ENCODE assay signal across 11 cellular contexts in the genomic region with DNA sequence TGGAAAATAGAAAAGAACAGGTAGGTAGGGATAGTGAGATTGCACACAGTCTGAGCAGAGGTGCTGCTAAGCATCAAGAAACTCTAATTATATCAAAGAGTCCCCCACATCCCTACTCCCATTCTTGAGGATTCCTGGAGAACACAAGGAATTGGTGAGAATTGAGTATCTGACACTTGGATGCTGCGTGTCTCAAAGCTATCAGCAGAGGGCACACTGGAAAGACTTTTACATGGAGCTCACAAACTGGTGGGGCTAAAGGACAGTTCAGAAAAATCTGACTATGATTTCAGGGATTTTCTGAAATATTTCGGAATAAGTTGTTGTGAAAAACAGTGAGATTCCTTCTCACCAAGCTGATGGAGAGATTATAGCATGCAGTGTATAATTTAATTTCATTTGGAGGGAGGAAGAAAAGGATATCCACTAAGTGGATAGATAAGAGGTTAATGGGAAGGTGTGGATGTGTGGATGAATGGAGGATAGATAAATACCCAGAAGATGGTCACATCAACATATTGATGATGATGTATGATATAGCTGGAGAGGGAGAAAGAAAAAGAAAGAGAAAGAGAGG.
A peak's percentile ranks its signal among the peaks of the same experiment; 100 is the strongest.
DNase-seq lines count a peak whose midpoint lies in the region; ATAC-seq and TF ChIP-seq lines count a peak whose summit lies in the region.
"Had no signal": no experiment of that assay in that cellular context is flagged by ENCODE, and none has a peak within 500 bp of the region (broad histone marks: within the 10 kb centered on the region; RNA-seq: fewer than 3 reads in every experiment).

No MANE protein-coding gene starts in this region.

- no peaks in the 10 kb centered on the region for H3K27me3 ChIP-seq in AG04450 (ENCODE audit: control insufficient read depth, insufficient read depth, low read length)
- no peaks in the 10 kb centered on the region for H3K27me3 ChIP-seq in PC-9 (ENCODE audit: insufficient read depth, low read depth)

- intact Hi-C loops in PC-9 (cut with micrococcal nuclease; ENCODE audit: unreplicated experiment) = loop anchor here (5.0 kb wide), 1 partner anchor 337 kb away; no protein-coding TSS in a partner anchor
- intact Hi-C loops in cardiac septum (cut with DNase I) = no loop called here

- H3K27ac ChIP-seq in AG04450 (ENCODE audit: low read depth, low read length) (no peak overlapping the region), PC-9 (no peak overlapping the region)

- DNase-seq in AG04450 (ENCODE audit: low read depth, low spot score) (no peak), PC-9 (no peak), iPS-NIHi7 (ENCODE audit: extremely low spot score) (peak; percentile 38), cardiac septum (ENCODE audit: low spot score) (no peak), NOMO-1 (lab: John Stamatoyannopoulos, UW; ENCODE audit: unreplicated experiment in 2 of 2) (no peak), occipital lobe (lab: John Stamatoyannopoulos, UW) (no peak)
- DNase-seq: activated naive CD4-positive, alpha-beta T cell treated with anti-CD3 and anti-CD28 coated beads, Interleukin-2, amount 50 U/mL, for 16 hours; NCI-H2081 treated with DMSO at 0.1 percent for 48 hours; stimulated activated CD4-positive, alpha-beta T cell treated with anti-CD3 and anti-CD28 coated beads, Interleukin-12 subunit alpha, Interleukin-12 subunit beta, amount 100 ng/mL, for 4 hours had no signal

- no peaks in the 10 kb centered on the region for H3K4me1 ChIP-seq in PC-9 (replicated peaks; ENCODE audit: insufficient read depth)

- ATAC-seq in HG03432 (IDR thresholded peaks at IDR 0.05; ENCODE audit: unreplicated experiment) = no peak

- no peaks in the 10 kb centered on the region for H3K36me3 ChIP-seq in PC-9 (ENCODE audit: low read depth)

- CTCF ChIA-PET in AG04450 (lab: Charles Lee) (interaction anchor here (0.6 kb wide), 1 partner anchor 339 kb away, joined by 3 read pairs; no protein-coding TSS in a partner anchor), PC-9 (lab: Charles Lee) (no interaction called here)

- no TSS peak for BruUV-seq in PC-9 (replicated peaks; lab: Mats Ljungman, UMichigan)

- H3K9me3 ChIP-seq in AG04450 (ENCODE audit: control insufficient read depth, insufficient read depth, low read length) = peaks cover 3% of the 10 kb centered on the region; the same call in 1 of the 2 replicates
- no peaks in the 10 kb centered on the region for H3K9me3 ChIP-seq in PC-9 (ENCODE audit: insufficient read depth, low read depth)

- H3K4me2 ChIP-seq in PC-9 = no peak overlapping the region

- H3K4me3 ChIP-seq in AG04450 (ENCODE audit: low read depth, low read length) = no peak overlapping the region
- H3K4me3 ChIP-seq in GM12875 (ENCODE audit: low read depth, low read length) = no peak overlapping the region
- H3K4me3 ChIP-seq in PC-9 = no peak overlapping the region

- no peaks in the 10 kb centered on the region for H3K79me2 ChIP-seq in PC-9 (ENCODE audit: low read depth)

- H3K9me2 ChIP-seq in PC-9 (ENCODE audit: insufficient read depth) = no peaks in the 10 kb centered on the region

- H4K20me1 ChIP-seq in PC-9 (ENCODE audit: insufficient read depth) = no peaks in the 10 kb centered on the region

- H2AFZ ChIP-seq in PC-9 = no peak overlapping the region

- H3F3A ChIP-seq in PC-9 (ENCODE audit: insufficient read depth, low read depth) = no peaks in the 10 kb centered on the region

- POLR2A ChIA-PET in AG04450 (lab: Yijun Ruan, JAX) (no interaction called here), PC-9 (lab: Charles Lee; ENCODE audit: unreplicated experiment) (no interaction called here)

- TF ChIP-seq CTCF in AG04450 (IDR thresholded peaks at IDR 0.05; ENCODE audit: low read depth, low read length) (peak; percentile 41; the same call in 1 of the 2 replicates), GM12875 (IDR thresholded peaks at IDR 0.05; ENCODE audit: borderline replicate concordance, insufficient read depth, low read depth, low read length) (0 out of 2 replicates have a peak, but pooled peaks have one; percentile 15), PC-9 (conservative IDR thresholded peaks at IDR 0.05) (peak; percentile 46; the same call in 1 of the 2 replicates)
